In genomic region chr5:31317642-31318041, GRCh38 we compare ENCODE assay signal across 17 cellular contexts.
"Had no signal": no experiment of that assay in that cellular context is flagged by ENCODE, and none has a peak within 500 bp of the region (broad histone marks: within the 10 kb centered on the region; RNA-seq: fewer than 3 reads in every experiment).

No MANE protein-coding gene starts in this region.

- H3K79me2 ChIP-seq: parathyroid adenoma had no signal

- H3K4me1 Mint-ChIP-seq: activated CD4-positive, alpha-beta T cell treated with anti-CD3 and anti-CD28 coated beads, Interleukin-2, amount 10 ng/mL, durations not matched to agents 24 days and 14 days; activated naive CD8-positive, alpha-beta T cell treated with anti-CD3 and anti-CD28 coated beads for 36 hours; naive B cell had no signal

- H3K9me3 Mint-ChIP-seq: activated CD4-positive, alpha-beta T cell treated with anti-CD3 and anti-CD28 coated beads, Interleukin-2, amount 10 ng/mL, durations not matched to agents 24 days and 14 days; activated naive CD8-positive, alpha-beta T cell treated with anti-CD3 and anti-CD28 coated beads for 36 hours; naive B cell; T-helper 2 cell treated with Interferon-gamma antibody and Interleukin-4, amounts not matched to agents 5 μg/mL and 100 μg/mL, for 36 hours had no signal

- H3K36me3 Mint-ChIP-seq: activated naive CD8-positive, alpha-beta T cell treated with anti-CD3 and anti-CD28 coated beads for 36 hours; naive B cell had no signal

- H3K27me3 Mint-ChIP-seq: activated CD4-positive, alpha-beta T cell treated with anti-CD3 and anti-CD28 coated beads, Interleukin-2, amount 10 ng/mL, durations not matched to agents 24 days and 14 days had no signal

- ATAC-seq: body of pancreas, left colon had no signal

- H3K27ac ChIP-seq: body of pancreas, coronary artery, parathyroid adenoma, stomach, thoracic aorta had no signal

- H3K4me3 Mint-ChIP-seq: activated CD4-positive, alpha-beta T cell treated with anti-CD3 and anti-CD28 coated beads, Interleukin-2, amount 10 ng/mL, durations not matched to agents 24 days and 14 days; activated naive CD8-positive, alpha-beta T cell treated with anti-CD3 and anti-CD28 coated beads for 36 hours; naive B cell; T-helper 2 cell treated with Interferon-gamma antibody and Interleukin-4, amounts not matched to agents 5 μg/mL and 100 μg/mL, for 36 hours had no signal

- H3K9ac ChIP-seq: parathyroid adenoma had no signal

- H3K27ac Mint-ChIP-seq: activated CD4-positive, alpha-beta T cell treated with anti-CD3 and anti-CD28 coated beads, Interleukin-2, amount 10 ng/mL, durations not matched to agents 24 days and 14 days; activated naive CD8-positive, alpha-beta T cell treated with anti-CD3 and anti-CD28 coated beads for 36 hours; naive B cell; T-helper 2 cell treated with Interferon-gamma antibody and Interleukin-4, amounts not matched to agents 5 μg/mL and 100 μg/mL, for 36 hours had no signal

- DNase-seq: activated CD4-positive, alpha-beta T cell treated with anti-CD3 and anti-CD28 coated beads, Interleukin-2, amount 10 ng/mL, durations not matched to agents 24 days and 14 days; activated CD4-positive, CD25-positive, alpha-beta regulatory T cell; activated naive CD8-positive, alpha-beta T cell treated with anti-CD3 and anti-CD28 coated beads for 36 hours; amygdala; body of pancreas; central memory CD4-positive, alpha-beta T cell; effector CD4-positive, alpha-beta T cell; foreskin fibroblast; left colon; naive B cell; stimulated activated CD4-positive, alpha-beta T cell treated with anti-CD3 and anti-CD28 coated beads, Interleukin-12 subunit alpha, Interleukin-12 subunit beta, amount 100 ng/mL, for 4 hours; stimulated activated CD4-positive, alpha-beta T cell treated with anti-CD3 and anti-CD28 coated beads, Interleukin-2, amount 100 ng/mL, for 24 hours; stomach had no signal

- H3K4me1 ChIP-seq: body of pancreas, parathyroid adenoma, stomach had no signal

- H2AFZ ChIP-seq: parathyroid adenoma had no signal

- H3K27me3 ChIP-seq: body of pancreas, stomach had no signal

- H3K9me3 ChIP-seq: body of pancreas, stomach, thoracic aorta had no signal
